ENCODE assay signal across 14 cellular contexts in the genomic region with DNA sequence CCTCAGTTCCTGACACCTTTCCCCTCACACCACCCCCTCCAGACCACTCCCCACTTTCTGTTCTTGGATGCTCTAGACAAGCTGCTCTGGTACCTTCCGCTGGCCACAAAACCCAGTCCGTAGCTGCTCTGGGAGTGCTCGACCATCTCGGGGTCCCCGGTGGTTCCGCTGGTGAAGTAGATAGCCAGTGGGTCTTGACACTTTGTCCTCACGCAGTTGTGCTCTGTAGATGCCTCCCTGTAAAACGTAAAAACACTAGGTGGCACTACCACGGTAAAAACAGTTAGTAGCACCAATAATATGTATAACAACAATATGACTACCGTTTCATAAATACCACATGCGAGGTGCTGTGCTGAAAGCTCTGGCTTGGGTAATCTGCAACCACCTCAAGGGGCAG. TPM values are rescaled to one million over a fixed set of nuclear protein-coding genes. Genes with fewer than 3 reads are reported as not detected.
DNase-seq lines count a peak whose midpoint lies in the region; ATAC-seq and TF ChIP-seq lines count a peak whose summit lies in the region.
"Not testable (repeated sequence)": the region's sequence is repeated elsewhere in the genome, so short reads cannot be mapped to it uniquely, and the experiment has no call there.
"Had no signal": no experiment of that assay in that cellular context is flagged by ENCODE, and none has a peak within 500 bp of the region (broad histone marks: within the 10 kb centered on the region; RNA-seq: fewer than 3 reads in every experiment).

No MANE protein-coding gene starts in this region.

- in situ Hi-C loops in ACHN (cut with HindIII; ENCODE audit: low pct_ligation_motif_present, low pct_unique_long_range_greater_than_20kb, low sequenced_read_pairs) = not testable (repeated sequence)

- not testable (repeated sequence) for H3K36me3 Mint-ChIP-seq in activated naive CD4-positive, alpha-beta T cell treated with anti-CD3 and anti-CD28 coated beads, Interleukin-2, amount 50 U/mL, for 72 hours

- intact Hi-C loops in heart right ventricle (cut with DNase I); mucosa of descending colon (cut with DNase I, micrococcal nuclease): not testable (repeated sequence)

- H3K9me3 ChIP-seq in RWPE2 (ENCODE audit: severe bottlenecking); heart right ventricle; mucosa of descending colon: not testable (repeated sequence)

- DNase-seq in ACHN = peak; percentile 35
- DNase-seq in GM12864 (ENCODE audit: low read depth); LNCaP clone FGC (ENCODE audit: low read depth); RWPE2 (ENCODE audit: low spot score); activated naive CD4-positive, alpha-beta T cell treated with anti-CD3 and anti-CD28 coated beads, Interleukin-2, amount 50 U/mL, for 72 hours (ENCODE audit: low spot score in 2 of 2); heart right ventricle: not testable (repeated sequence)
- peak; percentile 39 to 63 for DNase-seq in NCI-H524 (lab: John Stamatoyannopoulos, UW)
- DNase-seq in mucosa of descending colon = peak in 1 of 3 donors; percentile 64

- not testable (repeated sequence) for H3K36me3 ChIP-seq in RWPE2 (ENCODE audit: low read depth); heart right ventricle; mucosa of descending colon (ENCODE audit: low read depth)

- H3K27me3 ChIP-seq in RWPE2 (ENCODE audit: insufficient read depth, poor library complexity, severe bottlenecking); heart right ventricle: not testable (repeated sequence)

- TF ChIP-seq CTCF in GM12864 (IDR thresholded peaks at IDR 0.05; ENCODE audit: low read depth, low read length, missing control alignments) (peak; percentile 39), LNCaP clone FGC (IDR thresholded peaks at IDR 0.05; ENCODE audit: control insufficient read depth, extremely low read depth, insufficient read depth) (peak; percentile 67), RWPE2 (IDR thresholded peaks at IDR 0.05; ENCODE audit: poor library complexity, severe bottlenecking) (peak; percentile 36), heart right ventricle (IDR thresholded peaks at IDR 0.05) (peak in 6 of 9 donors; percentile 11 to 41 (median 26))
- not testable (repeated sequence) for TF ChIP-seq CTCF in mucosa of descending colon (IDR thresholded peaks at IDR 0.05)

- H3K27ac ChIP-seq in RWPE2 (ENCODE audit: poor library complexity, severe bottlenecking); heart right ventricle: not testable (repeated sequence)

- not testable (repeated sequence) for H3K27ac Mint-ChIP-seq in activated naive CD4-positive, alpha-beta T cell treated with anti-CD3 and anti-CD28 coated beads, Interleukin-2, amount 50 U/mL, for 72 hours

- not testable (repeated sequence) for H3K4me3 ChIP-seq in GM12864 (ENCODE audit: low read depth, low read length); LNCaP clone FGC (ENCODE audit: low read depth, low read length); RWPE2 (ENCODE audit: severe bottlenecking); heart right ventricle; mucosa of descending colon

- not testable (repeated sequence) for H3K4me1 ChIP-seq in RWPE2 (ENCODE audit: insufficient read depth, poor library complexity, severe bottlenecking); heart right ventricle; mucosa of descending colon (ENCODE audit: low read depth)

- ATAC-seq in RWPE2 (ENCODE audit: low read depth) (peak; percentile 48; the same call in 1 of the 3 replicates), heart right ventricle (peak in 1 of 8 donors; percentile 38), mucosa of descending colon (peak; percentile 32)
- ATAC-seq in activated naive CD4-positive, alpha-beta T cell treated with anti-CD3 and anti-CD28 coated beads, Interleukin-2, amount 50 U/mL, for 72 hours = peak; percentile 24 to 41

- WGBS in heart right ventricle, 2 donors = 54 to 55% methylated on average over 11 of the region's 11 CpGs

- not testable (repeated sequence) for H3K9me3 Mint-ChIP-seq in activated naive CD4-positive, alpha-beta T cell treated with anti-CD3 and anti-CD28 coated beads, Interleukin-2, amount 50 U/mL, for 72 hours

RNA-seq across cellular contexts. Expression of a gene that starts 26.0 kb away (rescaled TPM):
- not detected for total RNA-seq in activated naive CD4-positive, alpha-beta T cell treated with anti-CD3 and anti-CD28 coated beads, Interleukin-2, amount 50 U/mL, for 72 hours
- under 1 TPM in 1 of 10 donors, not detected in 9; 0.13 TPM for total RNA-seq in heart right ventricle
- polyA plus RNA-seq in heart right ventricle = under 1 TPM in 1 of 2 donors, not detected in 1; 0.01 TPM
- total RNA-seq in mucosa of descending colon = not detected
- total RNA-seq: CD8-positive, alpha-beta memory T cell; endothelial cell of umbilical vein; G401; H7; mesothelial cell of epicardium; right atrium auricular region had no signal
- polyA plus RNA-seq: CD8-positive, alpha-beta memory T cell had no signal
